1 cellular context compared by ENCODE assay signal in the genomic region with DNA sequence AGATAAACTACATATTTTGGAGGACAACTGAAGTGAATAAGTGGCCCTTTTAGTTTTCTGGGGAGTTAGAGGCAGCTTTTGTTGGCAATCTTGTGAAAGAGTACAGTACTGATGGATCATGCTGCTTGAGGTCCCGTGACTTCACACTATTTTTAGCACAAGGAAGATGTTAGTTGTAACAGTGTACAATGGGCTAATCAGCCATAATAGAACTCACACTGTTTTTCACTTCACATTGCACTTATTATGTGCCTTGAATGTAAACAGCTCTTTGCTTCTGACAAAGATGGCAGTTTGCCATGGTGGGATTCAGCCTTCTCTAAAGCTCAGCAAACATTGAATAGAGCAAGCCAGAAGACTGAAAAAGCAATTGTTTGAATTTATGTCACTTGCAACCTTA.
TF ChIP-seq lines count a peak whose summit lies in the region.

No MANE protein-coding gene starts in this region.

TF ChIP-seq in GM23338, 12 proteins besides CTCF, POLR2A, EP300 and RAD21 (continued from another document):
- TF ChIP-seq, protein P1, sequence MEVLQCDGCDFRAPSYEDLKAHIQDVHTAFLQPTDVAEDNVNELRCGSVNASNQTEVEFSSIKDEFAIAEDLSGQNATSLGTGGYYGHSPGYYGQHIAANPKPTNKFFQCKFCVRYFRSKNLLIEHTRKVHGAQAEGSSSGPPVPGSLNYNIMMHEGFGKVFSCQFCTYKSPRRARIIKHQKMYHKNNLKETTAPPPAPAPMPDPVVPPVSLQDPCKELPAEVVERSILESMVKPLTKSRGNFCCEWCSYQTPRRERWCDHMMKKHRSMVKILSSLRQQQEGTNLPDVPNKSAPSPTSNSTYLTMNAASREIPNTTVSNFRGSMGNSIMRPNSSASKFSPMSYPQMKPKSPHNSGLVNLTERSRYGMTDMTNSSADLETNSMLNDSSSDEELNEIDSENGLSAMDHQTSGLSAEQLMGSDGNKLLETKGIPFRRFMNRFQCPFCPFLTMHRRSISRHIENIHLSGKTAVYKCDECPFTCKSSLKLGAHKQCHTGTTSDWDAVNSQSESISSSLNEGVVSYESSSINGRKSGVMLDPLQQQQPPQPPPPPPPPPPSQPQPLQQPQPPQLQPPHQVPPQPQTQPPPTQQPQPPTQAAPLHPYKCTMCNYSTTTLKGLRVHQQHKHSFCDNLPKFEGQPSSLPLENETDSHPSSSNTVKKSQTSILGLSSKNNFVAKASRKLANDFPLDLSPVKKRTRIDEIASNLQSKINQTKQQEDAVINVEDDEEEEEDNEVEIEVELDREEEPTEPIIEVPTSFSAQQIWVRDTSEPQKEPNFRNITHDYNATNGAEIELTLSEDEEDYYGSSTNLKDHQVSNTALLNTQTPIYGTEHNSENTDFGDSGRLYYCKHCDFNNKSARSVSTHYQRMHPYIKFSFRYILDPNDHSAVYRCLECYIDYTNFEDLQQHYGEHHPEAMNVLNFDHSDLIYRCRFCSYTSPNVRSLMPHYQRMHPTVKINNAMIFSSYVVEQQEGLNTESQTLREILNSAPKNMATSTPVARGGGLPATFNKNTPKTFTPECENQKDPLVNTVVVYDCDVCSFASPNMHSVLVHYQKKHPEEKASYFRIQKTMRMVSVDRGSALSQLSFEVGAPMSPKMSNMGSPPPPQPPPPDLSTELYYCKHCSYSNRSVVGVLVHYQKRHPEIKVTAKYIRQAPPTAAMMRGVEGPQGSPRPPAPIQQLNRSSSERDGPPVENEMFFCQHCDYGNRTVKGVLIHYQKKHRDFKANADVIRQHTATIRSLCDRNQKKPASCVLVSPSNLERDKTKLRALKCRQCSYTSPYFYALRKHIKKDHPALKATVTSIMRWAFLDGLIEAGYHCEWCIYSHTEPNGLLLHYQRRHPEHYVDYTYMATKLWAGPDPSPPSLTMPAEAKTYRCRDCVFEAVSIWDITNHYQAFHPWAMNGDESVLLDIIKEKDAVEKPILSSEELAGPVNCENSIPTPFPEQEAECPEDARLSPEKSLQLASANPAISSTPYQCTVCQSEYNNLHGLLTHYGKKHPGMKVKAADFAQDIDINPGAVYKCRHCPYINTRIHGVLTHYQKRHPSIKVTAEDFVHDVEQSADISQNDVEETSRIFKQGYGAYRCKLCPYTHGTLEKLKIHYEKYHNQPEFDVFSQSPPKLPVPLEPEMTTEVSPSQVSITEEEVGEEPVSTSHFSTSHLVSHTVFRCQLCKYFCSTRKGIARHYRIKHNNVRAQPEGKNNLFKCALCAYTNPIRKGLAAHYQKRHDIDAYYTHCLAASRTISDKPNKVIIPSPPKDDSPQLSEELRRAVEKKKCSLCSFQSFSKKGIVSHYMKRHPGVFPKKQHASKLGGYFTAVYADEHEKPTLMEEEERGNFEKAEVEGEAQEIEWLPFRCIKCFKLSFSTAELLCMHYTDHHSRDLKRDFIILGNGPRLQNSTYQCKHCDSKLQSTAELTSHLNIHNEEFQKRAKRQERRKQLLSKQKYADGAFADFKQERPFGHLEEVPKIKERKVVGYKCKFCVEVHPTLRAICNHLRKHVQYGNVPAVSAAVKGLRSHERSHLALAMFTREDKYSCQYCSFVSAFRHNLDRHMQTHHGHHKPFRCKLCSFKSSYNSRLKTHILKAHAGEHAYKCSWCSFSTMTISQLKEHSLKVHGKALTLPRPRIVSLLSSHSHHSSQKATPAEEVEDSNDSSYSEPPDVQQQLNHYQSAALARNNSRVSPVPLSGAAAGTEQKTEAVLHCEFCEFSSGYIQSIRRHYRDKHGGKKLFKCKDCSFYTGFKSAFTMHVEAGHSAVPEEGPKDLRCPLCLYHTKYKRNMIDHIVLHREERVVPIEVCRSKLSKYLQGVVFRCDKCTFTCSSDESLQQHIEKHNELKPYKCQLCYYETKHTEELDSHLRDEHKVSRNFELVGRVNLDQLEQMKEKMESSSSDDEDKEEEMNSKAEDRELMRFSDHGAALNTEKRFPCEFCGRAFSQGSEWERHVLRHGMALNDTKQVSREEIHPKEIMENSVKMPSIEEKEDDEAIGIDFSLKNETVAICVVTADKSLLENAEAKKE (CRISPR knock-in tag; IDR thresholded peaks at IDR 0.05): no peak
- no peak for TF ChIP-seq EZH2phosphoT487 (IDR thresholded peaks at IDR 0.05; ENCODE audit: unreplicated experiment)
- no peak for TF ChIP-seq STAT1 (IDR thresholded peaks at IDR 0.05; ENCODE audit: unreplicated experiment)
- TF ChIP-seq, protein P2, sequence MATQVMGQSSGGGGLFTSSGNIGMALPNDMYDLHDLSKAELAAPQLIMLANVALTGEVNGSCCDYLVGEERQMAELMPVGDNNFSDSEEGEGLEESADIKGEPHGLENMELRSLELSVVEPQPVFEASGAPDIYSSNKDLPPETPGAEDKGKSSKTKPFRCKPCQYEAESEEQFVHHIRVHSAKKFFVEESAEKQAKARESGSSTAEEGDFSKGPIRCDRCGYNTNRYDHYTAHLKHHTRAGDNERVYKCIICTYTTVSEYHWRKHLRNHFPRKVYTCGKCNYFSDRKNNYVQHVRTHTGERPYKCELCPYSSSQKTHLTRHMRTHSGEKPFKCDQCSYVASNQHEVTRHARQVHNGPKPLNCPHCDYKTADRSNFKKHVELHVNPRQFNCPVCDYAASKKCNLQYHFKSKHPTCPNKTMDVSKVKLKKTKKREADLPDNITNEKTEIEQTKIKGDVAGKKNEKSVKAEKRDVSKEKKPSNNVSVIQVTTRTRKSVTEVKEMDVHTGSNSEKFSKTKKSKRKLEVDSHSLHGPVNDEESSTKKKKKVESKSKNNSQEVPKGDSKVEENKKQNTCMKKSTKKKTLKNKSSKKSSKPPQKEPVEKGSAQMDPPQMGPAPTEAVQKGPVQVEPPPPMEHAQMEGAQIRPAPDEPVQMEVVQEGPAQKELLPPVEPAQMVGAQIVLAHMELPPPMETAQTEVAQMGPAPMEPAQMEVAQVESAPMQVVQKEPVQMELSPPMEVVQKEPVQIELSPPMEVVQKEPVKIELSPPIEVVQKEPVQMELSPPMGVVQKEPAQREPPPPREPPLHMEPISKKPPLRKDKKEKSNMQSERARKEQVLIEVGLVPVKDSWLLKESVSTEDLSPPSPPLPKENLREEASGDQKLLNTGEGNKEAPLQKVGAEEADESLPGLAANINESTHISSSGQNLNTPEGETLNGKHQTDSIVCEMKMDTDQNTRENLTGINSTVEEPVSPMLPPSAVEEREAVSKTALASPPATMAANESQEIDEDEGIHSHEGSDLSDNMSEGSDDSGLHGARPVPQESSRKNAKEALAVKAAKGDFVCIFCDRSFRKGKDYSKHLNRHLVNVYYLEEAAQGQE (IDR thresholded peaks at IDR 0.05; ENCODE audit: unreplicated experiment): no peak
- no peak for TF ChIP-seq ZNF331 (CRISPR knock-in tag; IDR thresholded peaks at IDR 0.05; ENCODE audit: low read depth)
- no peak for TF ChIP-seq CREB1 (CRISPR knock-in tag; IDR thresholded peaks at IDR 0.05; ENCODE audit: low read depth)
